8 cellular contexts compared by ENCODE assay signal in the genomic region with DNA sequence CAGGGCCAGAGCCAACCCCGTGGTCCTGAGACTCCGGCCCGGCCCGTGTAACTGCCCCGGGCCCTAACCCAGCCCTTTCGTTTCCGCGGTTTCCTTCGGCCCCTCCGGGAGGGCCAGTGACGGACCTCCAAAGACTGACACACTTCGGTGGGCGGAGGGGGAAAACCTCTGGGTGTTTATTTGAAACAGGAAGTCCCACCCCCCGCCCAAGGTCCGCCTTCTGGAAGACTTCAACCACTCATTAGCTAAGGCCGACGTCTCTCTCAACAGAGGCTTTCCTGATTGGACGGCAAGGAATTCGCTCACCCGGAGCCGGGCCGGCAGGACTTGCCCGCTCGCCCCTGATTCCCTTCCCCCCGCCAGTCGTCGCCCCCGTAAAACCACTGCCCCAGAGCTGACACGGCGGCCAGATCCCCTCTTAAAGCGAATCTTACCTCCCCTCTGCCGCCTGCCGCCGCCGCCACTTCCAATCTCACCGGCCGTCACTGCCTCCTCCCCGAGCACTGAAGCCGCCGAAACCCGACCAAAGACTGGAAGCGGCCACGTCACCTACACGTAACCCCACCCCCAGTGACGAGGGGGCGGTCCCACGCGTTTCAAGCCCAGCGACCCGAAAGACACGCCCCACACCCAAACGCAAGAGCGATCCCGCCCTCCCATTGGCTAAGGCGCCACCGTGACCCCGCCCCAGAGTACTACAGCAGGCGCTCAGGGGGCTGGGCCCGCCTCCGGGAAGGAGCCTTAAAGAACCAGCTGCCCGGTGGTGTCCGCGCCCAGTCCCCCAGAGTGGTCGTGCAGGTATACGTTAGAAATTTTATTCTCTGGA. TPM values are rescaled to one million over a fixed set of nuclear protein-coding genes. Genes with fewer than 3 reads are reported as not detected.
A peak's percentile ranks its signal among the peaks of the same experiment; 100 is the strongest.
DNase-seq lines count a peak whose midpoint lies in the region; ATAC-seq, FAIRE-seq and TF ChIP-seq lines count a peak whose summit lies in the region.

A gene with protein sequence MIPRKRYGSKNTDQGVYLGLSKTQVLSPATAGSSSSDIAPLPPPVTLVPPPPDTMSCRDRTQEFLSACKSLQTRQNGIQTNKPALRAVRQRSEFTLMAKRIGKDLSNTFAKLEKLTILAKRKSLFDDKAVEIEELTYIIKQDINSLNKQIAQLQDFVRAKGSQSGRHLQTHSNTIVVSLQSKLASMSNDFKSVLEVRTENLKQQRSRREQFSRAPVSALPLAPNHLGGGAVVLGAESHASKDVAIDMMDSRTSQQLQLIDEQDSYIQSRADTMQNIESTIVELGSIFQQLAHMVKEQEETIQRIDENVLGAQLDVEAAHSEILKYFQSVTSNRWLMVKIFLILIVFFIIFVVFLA (minus strand): TSS at position 532 of the 826 bp plus-strand sequence. CDS start 808 bp downstream, outside the sequence.

- H3K4me2 ChIP-seq in IMR-90 (ENCODE audit: low read depth, low read length) (peak within 1 kb of the TSS; percentile 98), endothelial cell of umbilical vein (ENCODE audit: insufficient read depth, low read length) (peak within 1 kb of the TSS; percentile 91)

- H3K9me3 ChIP-seq in IMR-90 (ENCODE audit: control insufficient read depth, insufficient read depth, low read length), result no peaks in the 10 kb centered on the region
- H3K9me3 ChIP-seq in endothelial cell of umbilical vein (replicated peaks; ENCODE audit: control insufficient read depth, insufficient read depth, low read length), result no peaks in the 10 kb centered on the region

- H4K5ac ChIP-seq in IMR-90 (ENCODE audit: low read depth, low read length), result peak within 1 kb of the TSS; percentile 61

- peak within 1 kb of the TSS; percentile 63 for H4K91ac ChIP-seq in IMR-90 (ENCODE audit: insufficient read depth, low read depth, low read length)

- 1% methylated on average over 18 of the region's 65 CpGs; no CpG with 5 or more reads in 1 of the 2 experiments for WGBS in IMR-90 (ENCODE audit: extremely low coverage in 2 of 2, insufficient read length in 1 of 2), 2 experiments

- H3K79me1 ChIP-seq in IMR-90 (ENCODE audit: low read depth in 1 of 2, low read length in 2 of 2), result peaks cover 23 to 82% of the 10 kb centered on the region in 2 experiments; a peak in 3 of 4 replicates

- H3K4me1 ChIP-seq in IMR-90 (ENCODE audit: control insufficient read depth, insufficient read depth, low read length), result peaks cover 12% of the 10 kb centered on the region
- H3K4me1 ChIP-seq in endothelial cell of umbilical vein (ENCODE audit: control insufficient read depth, extremely low read depth, insufficient read depth, low read length), result peaks cover 13% of the 10 kb centered on the region

- peak within 1 kb of the TSS; percentile 67 for H2AK5ac ChIP-seq in IMR-90 (ENCODE audit: low read depth, low read length)

- in situ Hi-C loops in IMR-90 (cut with MboI; ENCODE audit: low sequenced_read_pairs), result no loop called here

- peaks cover 33% of the 10 kb centered on the region for H3K79me2 ChIP-seq in endothelial cell of umbilical vein (ENCODE audit: control insufficient read depth, insufficient read depth, low read length)

- BruUV-seq in IMR-90 (replicated peaks; lab: Mats Ljungman, UMichigan) (no TSS peak), endothelial cell of umbilical vein (replicated peaks; lab: Mats Ljungman, UMichigan) (no TSS peak)

- H3K27ac ChIP-seq in IMR-90 (ENCODE audit: insufficient read depth, low read length), result peak within 1 kb of the TSS; percentile 95
- peak within 1 kb of the TSS; percentile 76 for H3K27ac ChIP-seq in endothelial cell of umbilical vein (ENCODE audit: insufficient read depth, low read depth, low read length)

- H3K4me3 ChIP-seq in IMR-90 (ENCODE audit: insufficient read depth, low read depth, low read length) (peak within 1 kb of the TSS; percentile 94), endothelial cell of umbilical vein (replicated peaks in 1 of 3; ENCODE audit: insufficient read depth in 1 of 3, low read depth in 1 of 3, low read length in 3 of 3) (peak within 1 kb of the TSS; percentile 62 to 82 (median 75))

- H4K8ac ChIP-seq in IMR-90 (ENCODE audit: low read depth in 2 of 2, low read length in 2 of 2), result peak within 1 kb of the TSS; percentile 21 to 94; a peak in 3 of 4 replicates

- peaks cover 34% of the 10 kb centered on the region for H3K36me3 ChIP-seq in IMR-90 (ENCODE audit: control insufficient read depth, insufficient read depth, low read length)
- peaks cover 10 to 22% of the 10 kb centered on the region in 2 experiments for H3K36me3 ChIP-seq in endothelial cell of umbilical vein (ENCODE audit: control insufficient read depth in 2 of 2, extremely low read depth in 1 of 2, insufficient read depth in 2 of 2, low read length in 2 of 2)

- H3K56ac ChIP-seq in IMR-90 (ENCODE audit: extremely low read depth, insufficient read depth, low read length), result peak within 1 kb of the TSS; percentile 67

- dilution Hi-C loops in IMR-90 (cut with HindIII; ENCODE audit: low sequenced_read_pairs, unreplicated experiment) (no loop called here), endothelial cell of umbilical vein (cut with MboI; ENCODE audit: extremely low pct_ligation_motif_present, low sequenced_read_pairs) (no loop called here)

- peak; percentile 78 for ATAC-seq in GM21528 (IDR thresholded peaks at IDR 0.05; ENCODE audit: low FRiP score, unreplicated experiment)
- ATAC-seq in IMR-90 (ENCODE audit: low read depth), result peak; percentile 95

- H3K18ac ChIP-seq in IMR-90 (ENCODE audit: low read depth, low read length), result peak within 1 kb of the TSS; percentile 67

- H2BK15ac ChIP-seq in IMR-90 (ENCODE audit: low read depth, low read length), result no peak within 1 kb of the TSS

- H3K14ac ChIP-seq in IMR-90 (replicated peaks; ENCODE audit: low read depth, low read length), result peak within 1 kb of the TSS; percentile 92

- 0 out of 2 replicates have a peak within 1 kb of the TSS, but pooled peaks have one; percentile 38 for H2BK20ac ChIP-seq in IMR-90 (ENCODE audit: low read depth, low read length)

- H3K4ac ChIP-seq in IMR-90 (ENCODE audit: low read depth, low read length), result peak within 1 kb of the TSS; percentile 88

- POLR2A ChIA-PET in IMR-90 (lab: Charles Lee; ENCODE audit: unreplicated experiment), result interaction anchor here (0.6 to 1.8 kb wide), 5 partner anchors 10 to 158 kb away, joined by 3 to 16 read pairs (median 4); a partner anchor contains a TSS
- POLR2A ChIA-PET in endothelial cell of umbilical vein (lab: Charles Lee), result interaction anchor here (0.6 to 2.2 kb wide), 13 partner anchors 9 to 1038 kb away, joined by 3 to 65 read pairs (median 5); a partner anchor contains a TSS

- H3K9me1 ChIP-seq in IMR-90 (ENCODE audit: insufficient read depth, low read length) (peaks cover 4% of the 10 kb centered on the region; the same call in 1 of the 2 replicates), endothelial cell of umbilical vein (replicated peaks; ENCODE audit: control insufficient read depth, extremely low read depth, insufficient read depth, low read length) (no peaks in the 10 kb centered on the region)

- intact Hi-C loops in IMR-90 (cut with micrococcal nuclease) (loop anchor here (2.0 kb wide), 1 partner anchor 45 kb away; a partner anchor contains a TSS), endothelial cell of umbilical vein (cut with micrococcal nuclease) (loop anchor here (1.0 to 5.0 kb wide), 5 partner anchors 10 to 434 kb away; a partner anchor contains a TSS)

- peak; percentile 98 for FAIRE-seq in endothelial cell of umbilical vein (lab: Jason Lieb, UNC)

- no peaks in the 10 kb centered on the region for H3K27me3 ChIP-seq in IMR-90 (ENCODE audit: control insufficient read depth, insufficient read depth, low read length)
- no peaks in the 10 kb centered on the region for H3K27me3 ChIP-seq in endothelial cell of umbilical vein (ENCODE audit: control insufficient read depth in 2 of 2, insufficient read depth in 2 of 2, low read length in 2 of 2)

- peak; percentile 98 for DNase-seq in DMS 273 (lab: John Stamatoyannopoulos, UW; ENCODE audit: unreplicated experiment)
- DNase-seq in IMR-90, result peak; percentile 99
- DNase-seq in OCI-M1 (lab: John Stamatoyannopoulos, UW), result peak; percentile 99
- peak; percentile 99 for DNase-seq in activated T-cell treated with anti-CD3 and anti-CD28 coated beads for 24 hours (ENCODE audit: low read depth)
- peak; percentile 99 for DNase-seq in endothelial cell of umbilical vein (ENCODE audit: low read depth, low spot score)
- DNase-seq in middle frontal gyrus (ENCODE audit: extremely low spot score, low spot score), result peak; percentile 99
- peak; percentile 99 for DNase-seq in stimulated activated CD8-positive, alpha-beta memory T cell treated with anti-CD3 and anti-CD28 coated beads, Interleukin-2, amount 100 ng/mL, for 48 hours (ENCODE audit: low read depth in 2 of 2)

- TF ChIP-seq POLR2A in IMR-90 (IDR thresholded peaks at IDR 0.05; ENCODE audit: low read depth, low read length) (peak; percentile 96), endothelial cell of umbilical vein (IDR thresholded peaks at IDR 0.05; ENCODE audit: low read depth, low read length) (peak; percentile 97)

- peak within 1 kb of the TSS; percentile 90 for H3K23ac ChIP-seq in IMR-90 (ENCODE audit: low read depth, low read length)

- CTCF ChIA-PET in IMR-90 (lab: Yijun Ruan, JAX) (interaction anchor here (0.6 kb wide), 1 partner anchor 20 kb away, joined by 4 read pairs; no protein-coding TSS in a partner anchor), endothelial cell of umbilical vein (lab: Charles Lee) (interaction anchor here (0.6 to 1.9 kb wide), 5 partner anchors 29 to 240 kb away, joined by 3 to 17 read pairs (median 5); a partner anchor contains a TSS)

- H2AK9ac ChIP-seq in IMR-90 (replicated peaks; ENCODE audit: low read depth, low read length, poor library complexity), result peak within 1 kb of the TSS; percentile 100

- H2BK120ac ChIP-seq in IMR-90 (ENCODE audit: low read depth, low read length), result peak within 1 kb of the TSS; percentile 64; the same call in 1 of the 2 replicates

- H4K20me1 ChIP-seq in IMR-90 (ENCODE audit: insufficient read depth, low read length) (peaks cover 37% of the 10 kb centered on the region; the same call in 1 of the 2 replicates), endothelial cell of umbilical vein (replicated peaks; ENCODE audit: control insufficient read depth, extremely low read depth, insufficient read depth, low read length) (no peaks in the 10 kb centered on the region)

- H3K9ac ChIP-seq in IMR-90 (ENCODE audit: low read depth, low read length) (peak within 1 kb of the TSS; percentile 94), endothelial cell of umbilical vein (replicated peaks; ENCODE audit: extremely low read depth, insufficient read depth, low read length) (peak within 1 kb of the TSS; percentile 91)

- H2BK5ac ChIP-seq in IMR-90 (ENCODE audit: low read depth, low read length, poor library complexity, severe bottlenecking), result peak within 1 kb of the TSS; percentile 96

- H2AFZ ChIP-seq in IMR-90 (replicated peaks; ENCODE audit: low read length, poor library complexity) (peak within 1 kb of the TSS; percentile 99), endothelial cell of umbilical vein (ENCODE audit: low read depth, low read length) (peak within 1 kb of the TSS; percentile 30)

- no peak for TF ChIP-seq RAD21 in IMR-90 (IDR thresholded peaks at IDR 0.05; ENCODE audit: low read length)

- TF ChIP-seq CTCF in IMR-90 (conservative IDR thresholded peaks at IDR 0.05; ENCODE audit: low read depth, low read length), result no peak
- TF ChIP-seq CTCF in endothelial cell of umbilical vein (IDR thresholded peaks at IDR 0.05; ENCODE audit: extremely low read depth in 1 of 2, insufficient read depth in 1 of 2, low read depth in 1 of 2, low read length in 2 of 2), result no peak

RNA-seq across cellular contexts. Expression of the gene that starts here (rescaled TPM):
- 48.6 and 49.5 TPM in 2 replicates for total RNA-seq in IMR-90 (2012; rRNA removed)
- polyA plus RNA-seq in IMR-90 (2012; rRNA removed), result 43.1 and 43.5 TPM in 2 replicates
- polyA plus RNA-seq in IMR-90 (2012; cell fraction: cytosol; rRNA removed), result 24.5 and 39.6 TPM in 2 replicates
- 35.4 and 47.9 TPM in 2 replicates for polyA plus RNA-seq in IMR-90 (2012; cell fraction: nucleus; rRNA removed; ENCODE audit: low replicate concordance)
- 41.3 and 42.8 TPM in 2 replicates for total RNA-seq in endothelial cell of umbilical vein
- 46.4 and 50.7 TPM in 2 replicates for polyA plus RNA-seq in endothelial cell of umbilical vein
- 42.9 and 45.1 TPM in 2 replicates for polyA plus RNA-seq in endothelial cell of umbilical vein (2011; cell fraction: cytosol; rRNA removed)
- polyA plus RNA-seq in endothelial cell of umbilical vein (2011; cell fraction: nucleus; rRNA removed), result 42.6 and 48.9 TPM in 2 replicates
- 36.1 and 49.4 TPM in 2 replicates for polyA plus RNA-seq in endothelial cell of umbilical vein (2012)
- polyA minus RNA-seq in endothelial cell of umbilical vein, result 59.2 and 65.6 TPM in 2 replicates
- 35.4 TPM for polyA minus RNA-seq in endothelial cell of umbilical vein (2011; cell fraction: cytosol; rRNA and poly(A)+ RNA removed)
- polyA minus RNA-seq in endothelial cell of umbilical vein (2011; cell fraction: nucleus; rRNA and poly(A)+ RNA removed), result 26.8 and 30.0 TPM in 2 replicates

Comparison
In these comparisons a context has a peak if more than half of its experiments do, and no peak if none do; other contexts are left out.
1. Peak in every context shown above with its lines: DNase-seq, ATAC-seq, H3K4me3 ChIP-seq and H3K27ac ChIP-seq.